In the genomic region with DNA sequence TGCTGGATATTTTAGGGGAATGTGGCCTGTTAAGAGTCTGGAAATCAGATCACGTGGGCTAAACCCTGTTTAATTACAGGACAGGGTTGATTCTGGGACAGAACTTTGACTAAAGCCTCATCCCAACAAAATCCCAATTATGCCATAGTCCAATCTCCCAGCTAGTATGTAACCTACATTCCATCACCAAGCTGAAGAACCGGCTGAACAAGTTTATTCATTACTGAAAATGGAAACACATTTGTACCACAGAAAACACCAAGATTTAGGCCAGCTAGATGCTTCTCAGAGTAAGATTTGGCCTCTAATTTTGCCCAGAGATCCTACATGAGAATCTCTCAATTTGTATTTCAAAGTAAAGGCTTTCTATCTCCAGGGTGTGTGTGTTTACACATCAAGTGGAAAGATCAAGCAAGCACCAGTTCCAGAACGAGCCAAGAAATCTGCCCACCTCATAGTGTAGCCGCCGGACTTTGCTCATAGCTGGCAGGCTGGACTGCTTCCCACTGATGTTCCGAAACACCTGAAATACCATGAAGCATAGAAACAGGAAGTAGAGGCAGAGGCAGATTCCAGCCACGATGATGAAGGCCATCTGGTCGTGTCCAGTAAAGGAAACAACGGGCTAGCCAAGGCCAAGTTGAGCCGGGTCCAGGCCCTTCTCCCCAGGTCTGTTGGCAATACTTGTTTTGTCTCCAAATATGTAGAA, we compare ENCODE assay signal across 18 cellular contexts.
DNase-seq lines count a peak whose midpoint lies in the region; ATAC-seq and TF ChIP-seq lines count a peak whose summit lies in the region.
"Had no signal": no experiment of that assay in that cellular context is flagged by ENCODE, and none has a peak within 500 bp of the region (broad histone marks: within the 10 kb centered on the region; RNA-seq: fewer than 3 reads in every experiment).

No MANE protein-coding gene starts in this region.

- H2AFZ ChIP-seq in HCT116 (ENCODE audit: low read depth, low read length, poor library complexity, severe bottlenecking): no peak overlapping the region
- H2AFZ ChIP-seq: GM23338 had no signal

- no peaks in the 10 kb centered on the region for H3K36me3 Mint-ChIP-seq in glutamatergic neuron (ENCODE audit: unreplicated experiment)
- H3K36me3 Mint-ChIP-seq: activated naive CD4-positive, alpha-beta T cell treated with anti-CD3 and anti-CD28 coated beads, Interleukin-2, amount 50 U/mL, for 24 hours; IgD-negative memory B cell had no signal

- H3K9me3 ChIP-seq in HCT116 (ENCODE audit: control insufficient read depth in 1 of 2, insufficient read depth in 1 of 2, low read depth in 1 of 2, low read length in 2 of 2): no peaks in the 10 kb centered on the region
- no peaks in the 10 kb centered on the region for H3K9me3 ChIP-seq in prostate gland
- no peaks in the 10 kb centered on the region for H3K9me3 ChIP-seq in right atrium auricular region

- CTCF ChIA-PET in HCT116 (lab: Charles Lee): no interaction called here

- no peaks in the 10 kb centered on the region for H4K20me1 ChIP-seq in HCT116 (ENCODE audit: insufficient read depth)

- H3K27ac Mint-ChIP-seq in glutamatergic neuron (ENCODE audit: unreplicated experiment): no peak overlapping the region
- H3K27ac Mint-ChIP-seq: activated naive CD4-positive, alpha-beta T cell treated with anti-CD3 and anti-CD28 coated beads, Interleukin-2, amount 50 U/mL, for 24 hours; GM23338; IgD-negative memory B cell; T-helper 2 cell treated with Interferon-gamma antibody and Interleukin-4, amounts not matched to agents 5 μg/mL and 100 μg/mL, for 36 hours had no signal

- H3K4me3 Mint-ChIP-seq in glutamatergic neuron (ENCODE audit: unreplicated experiment): no peak overlapping the region
- H3K4me3 Mint-ChIP-seq: activated naive CD4-positive, alpha-beta T cell treated with anti-CD3 and anti-CD28 coated beads, Interleukin-2, amount 50 U/mL, for 24 hours; GM23338; IgD-negative memory B cell; T-helper 2 cell treated with Interferon-gamma antibody and Interleukin-4, amounts not matched to agents 5 μg/mL and 100 μg/mL, for 36 hours had no signal

- DNase-seq in HCT116 (ENCODE audit: low read depth, low spot score) (no peak), cerebellar cortex (ENCODE audit: low spot score) (peak; percentile 52), left lobe of liver (ENCODE audit: low spot score) (peak; percentile 90), prostate gland (ENCODE audit: low spot score) (peak; percentile 56), right atrium auricular region (ENCODE audit: low spot score) (no peak), glutamatergic neuron (no peak)
- DNase-seq: DMS 273 treated with DMSO at 0.1 percent for 48 hours; NK-92 treated with Interleukin-12 subunit alpha and Interleukin-12 subunit beta, amount 100 ng/mL, for 24 hours; retina; SHP77 treated with DMSO at 0.1 percent for 48 hours; stimulated activated CD4-positive, alpha-beta T cell treated with anti-CD3 and anti-CD28 coated beads, Interleukin-2, amount 100 ng/mL, for 24 hours; stimulated activated CD8-positive, alpha-beta memory T cell treated with anti-CD3 and anti-CD28 coated beads, Interleukin-4, amount 100 ng/mL, for 48 hours had no signal

- TF ChIP-seq POLR2A in HCT116 (IDR thresholded peaks at IDR 0.05; ENCODE audit: borderline replicate concordance, extremely low read depth, insufficient read depth, insufficient read length): no peak
- TF ChIP-seq POLR2A in prostate gland (IDR thresholded peaks at IDR 0.05): no peak

- H3K27ac ChIP-seq in HCT116 (ENCODE audit: low read depth, low read length): no peak overlapping the region
- no peak overlapping the region for H3K27ac ChIP-seq in prostate gland
- H3K27ac ChIP-seq in right atrium auricular region: no peak overlapping the region

- intact Hi-C loops in HCT116 (cut with micrococcal nuclease) (no loop called here), prostate gland (cut with DNase I) (no loop called here)

- H3K9ac ChIP-seq in HCT116 (ENCODE audit: low read length): no peak overlapping the region

- H3K79me2 ChIP-seq in HCT116 (ENCODE audit: insufficient read depth, low read length): no peaks in the 10 kb centered on the region

- H3K4me3 ChIP-seq in HCT116 (replicated peaks in 1 of 2; ENCODE audit: low read depth in 1 of 2, low read length in 2 of 2) (no peak overlapping the region), prostate gland (no peak overlapping the region), right atrium auricular region (no peak overlapping the region)
- H3K4me3 ChIP-seq: GM23338 had no signal

- peaks cover 3 to 19% of the 10 kb centered on the region in 2 experiments; a peak in 1 of 4 replicates for H3K36me3 ChIP-seq in HCT116 (ENCODE audit: control insufficient read depth in 1 of 2, insufficient read depth in 2 of 2, low read length in 2 of 2)
- no peaks in the 10 kb centered on the region for H3K36me3 ChIP-seq in prostate gland
- no peaks in the 10 kb centered on the region for H3K36me3 ChIP-seq in right atrium auricular region

- no peaks in the 10 kb centered on the region for H3K9me3 Mint-ChIP-seq in glutamatergic neuron (ENCODE audit: unreplicated experiment)
- H3K9me3 Mint-ChIP-seq: activated naive CD4-positive, alpha-beta T cell treated with anti-CD3 and anti-CD28 coated beads, Interleukin-2, amount 50 U/mL, for 24 hours; GM23338; T-helper 2 cell treated with Interferon-gamma antibody and Interleukin-4, amounts not matched to agents 5 μg/mL and 100 μg/mL, for 36 hours had no signal

- H3K27me3 ChIP-seq in HCT116 (ENCODE audit: insufficient read depth, low read length) (no peaks in the 10 kb centered on the region), prostate gland (replicated peaks; ENCODE audit: insufficient read depth) (no peaks in the 10 kb centered on the region), right atrium auricular region (no peaks in the 10 kb centered on the region)

- H3K4me2 ChIP-seq in HCT116 (ENCODE audit: low read length): peak overlapping the region; percentile 9
- H3K4me2 ChIP-seq: GM23338 had no signal

- no peak for TF ChIP-seq RAD21 in HCT116 (IDR thresholded peaks at IDR 0.05; ENCODE audit: low read depth)

- no peak for TF ChIP-seq CTCF in HCT116 (IDR thresholded peaks at IDR 0.05 in 2 of 3, conservative IDR thresholded peaks at IDR 0.05 in 1 of 3; ENCODE audit: borderline replicate concordance in 1 of 3, insufficient read depth in 1 of 3, low read depth in 2 of 3, low read length in 2 of 3)
- TF ChIP-seq CTCF in prostate gland (IDR thresholded peaks at IDR 0.05): no peak
- TF ChIP-seq CTCF in right atrium auricular region (IDR thresholded peaks at IDR 0.05): no peak
- TF ChIP-seq CTCF in glutamatergic neuron (IDR thresholded peaks at IDR 0.05; ENCODE audit: partially characterized antibody, unreplicated experiment): no peak

- ATAC-seq in HCT116: no peak
- peak; percentile 92 for ATAC-seq in left lobe of liver
- ATAC-seq in GM18907 (IDR thresholded peaks at IDR 0.05; ENCODE audit: unreplicated experiment): no peak
- ATAC-seq in HG02938 (IDR thresholded peaks at IDR 0.05; ENCODE audit: unreplicated experiment): no peak
- ATAC-seq: GM23338 had no signal

- BruUV-seq in HCT116 (replicated peaks; lab: Mats Ljungman, UMichigan): no TSS peak

- 45% methylated on average over 10 of the region's 10 CpGs for WGBS in prostate gland

- peaks cover 3 to 9% of the 10 kb centered on the region in 2 experiments; a peak in 2 of 4 replicates for H3K4me1 ChIP-seq in HCT116 (ENCODE audit: control insufficient read depth in 1 of 2, insufficient read depth in 2 of 2, low read length in 2 of 2)
- H3K4me1 ChIP-seq in prostate gland (replicated peaks): no peaks in the 10 kb centered on the region
- peaks cover 0 to 37% of the 10 kb centered on the region in 2 donors for H3K4me1 ChIP-seq in right atrium auricular region

- H3K4me1 Mint-ChIP-seq in glutamatergic neuron (ENCODE audit: low read depth, unreplicated experiment): no peaks in the 10 kb centered on the region
- H3K4me1 Mint-ChIP-seq: activated naive CD4-positive, alpha-beta T cell treated with anti-CD3 and anti-CD28 coated beads, Interleukin-2, amount 50 U/mL, for 24 hours; IgD-negative memory B cell had no signal

- peaks cover 3% of the 10 kb centered on the region for H3K27me3 Mint-ChIP-seq in glutamatergic neuron (ENCODE audit: unreplicated experiment)
- H3K27me3 Mint-ChIP-seq: activated naive CD4-positive, alpha-beta T cell treated with anti-CD3 and anti-CD28 coated beads, Interleukin-2, amount 50 U/mL, for 24 hours had no signal

- POLR2A ChIA-PET in HCT116 (lab: Charles Lee): no interaction called here

- RAD21 ChIA-PET in HCT116 (lab: Charles Lee; ENCODE audit: low non-redundant PET in 1 of 2, low total read pairs in 2 of 2, uncharacterized antibody in 2 of 2, unreplicated experiment in 2 of 2): interaction anchor here in 1 of 2 experiments (0.6 kb wide), 1 partner anchor 197 kb away, joined by 3 read pairs; no protein-coding TSS in a partner anchor

- H3K9me2 ChIP-seq in HCT116 (ENCODE audit: insufficient read depth): no peaks in the 10 kb centered on the region

TF ChIP-seq in HCT116, 20 proteins besides CTCF, POLR2A, EP300 and RAD21 (continues in another document):
- TF ChIP-seq CBX3 (IDR thresholded peaks at IDR 0.05; ENCODE audit: low read depth) (no peak), ZNF274 (IDR thresholded peaks at IDR 0.05; ENCODE audit: low read depth, low read length) (no peak), EGR1 (IDR thresholded peaks at IDR 0.05; ENCODE audit: low read depth) (no peak), SP1 (IDR thresholded peaks at IDR 0.05; ENCODE audit: low read depth) (no peak), SRF (IDR thresholded peaks at IDR 0.05; ENCODE audit: low read depth) (no peak), TCF7L2 (IDR thresholded peaks at IDR 0.05; ENCODE audit: borderline replicate concordance, extremely low read depth, insufficient read depth, insufficient read length) (no peak)
- TF ChIP-seq, protein P1, sequence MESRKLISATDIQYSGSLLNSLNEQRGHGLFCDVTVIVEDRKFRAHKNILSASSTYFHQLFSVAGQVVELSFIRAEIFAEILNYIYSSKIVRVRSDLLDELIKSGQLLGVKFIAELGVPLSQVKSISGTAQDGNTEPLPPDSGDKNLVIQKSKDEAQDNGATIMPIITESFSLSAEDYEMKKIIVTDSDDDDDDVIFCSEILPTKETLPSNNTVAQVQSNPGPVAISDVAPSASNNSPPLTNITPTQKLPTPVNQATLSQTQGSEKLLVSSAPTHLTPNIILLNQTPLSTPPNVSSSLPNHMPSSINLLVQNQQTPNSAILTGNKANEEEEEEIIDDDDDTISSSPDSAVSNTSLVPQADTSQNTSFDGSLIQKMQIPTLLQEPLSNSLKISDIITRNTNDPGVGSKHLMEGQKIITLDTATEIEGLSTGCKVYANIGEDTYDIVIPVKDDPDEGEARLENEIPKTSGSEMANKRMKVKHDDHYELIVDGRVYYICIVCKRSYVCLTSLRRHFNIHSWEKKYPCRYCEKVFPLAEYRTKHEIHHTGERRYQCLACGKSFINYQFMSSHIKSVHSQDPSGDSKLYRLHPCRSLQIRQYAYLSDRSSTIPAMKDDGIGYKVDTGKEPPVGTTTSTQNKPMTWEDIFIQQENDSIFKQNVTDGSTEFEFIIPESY (IDR thresholded peaks at IDR 0.05; ENCODE audit: extremely low read depth, insufficient replicate concordance, low read length): no peak
- TF ChIP-seq, protein P2, sequence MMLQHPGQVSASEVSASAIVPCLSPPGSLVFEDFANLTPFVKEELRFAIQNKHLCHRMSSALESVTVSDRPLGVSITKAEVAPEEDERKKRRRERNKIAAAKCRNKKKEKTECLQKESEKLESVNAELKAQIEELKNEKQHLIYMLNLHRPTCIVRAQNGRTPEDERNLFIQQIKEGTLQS (IDR thresholded peaks at IDR 0.05): no peak

Comparison
In these comparisons a context has a peak if more than half of its experiments do, and no peak if none do; other contexts are left out.
1. DNase-seq: peak in cerebellar cortex (single experiment), left lobe of liver (single experiment) and prostate gland (single experiment); none in HCT116 (single experiment), right atrium auricular region (single experiment) and glutamatergic neuron (single experiment).